1 cellular context compared by ENCODE assay signal in genomic region chr1:9871707-9872425, GRCh38.
A peak's percentile ranks its signal among the peaks of the same experiment; 100 is the strongest.
TF ChIP-seq lines count a peak whose summit lies in the region.

No MANE protein-coding gene starts in this region.

TF ChIP-seq in K562, 482 proteins besides CTCF, POLR2A, EP300 and RAD21 (continued from another document):
- TF ChIP-seq, protein P1, sequence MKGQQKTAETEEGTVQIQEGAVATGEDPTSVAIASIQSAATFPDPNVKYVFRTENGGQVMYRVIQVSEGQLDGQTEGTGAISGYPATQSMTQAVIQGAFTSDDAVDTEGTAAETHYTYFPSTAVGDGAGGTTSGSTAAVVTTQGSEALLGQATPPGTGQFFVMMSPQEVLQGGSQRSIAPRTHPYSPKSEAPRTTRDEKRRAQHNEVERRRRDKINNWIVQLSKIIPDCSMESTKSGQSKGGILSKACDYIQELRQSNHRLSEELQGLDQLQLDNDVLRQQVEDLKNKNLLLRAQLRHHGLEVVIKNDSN (CRISPR knock-in tag; IDR thresholded peaks at IDR 0.05) = no peak
- no peak for TF ChIP-seq NRF1 (conservative IDR thresholded peaks at IDR 0.05 in 1 of 2, IDR thresholded peaks at IDR 0.05 in 1 of 2)
- 0 out of 4 replicates have a peak, but pooled peaks of 1 of the 2 experiments have one; percentile 26 for TF ChIP-seq ZNF639 (CRISPR knock-in tag; conservative IDR thresholded peaks at IDR 0.05 in 1 of 2, IDR thresholded peaks at IDR 0.05 in 1 of 2)
- TF ChIP-seq YBX1 (IDR thresholded peaks at IDR 0.05) = no peak
- TF ChIP-seq TBP (optimal IDR thresholded peaks at IDR 0.05; ENCODE audit: low read depth, low read length) = no peak
- TF ChIP-seq TFAM (CRISPR knock-in tag; conservative IDR thresholded peaks at IDR 0.05) = no peak
- TF ChIP-seq, protein P2, sequence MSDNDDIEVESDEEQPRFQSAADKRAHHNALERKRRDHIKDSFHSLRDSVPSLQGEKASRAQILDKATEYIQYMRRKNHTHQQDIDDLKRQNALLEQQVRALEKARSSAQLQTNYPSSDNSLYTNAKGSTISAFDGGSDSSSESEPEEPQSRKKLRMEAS (CRISPR knock-in tag; IDR thresholded peaks at IDR 0.05) = 0 out of 2 replicates have a peak, but pooled peaks have one; percentile 24
